ENCODE assay signal across 8 cellular contexts in genomic region chr19:43532571-43532961, GRCh38. TPM values are rescaled to one million over a fixed set of nuclear protein-coding genes. Genes with fewer than 3 reads are reported as not detected.
A peak's percentile ranks its signal among the peaks of the same experiment; 100 is the strongest.
DNase-seq lines count a peak whose midpoint lies in the region; ATAC-seq and TF ChIP-seq lines count a peak whose summit lies in the region.

No MANE protein-coding gene starts in this region.

- H3K27ac ChIP-seq in HEK293 (ENCODE audit: extremely low read depth, low read depth, low read length): peak overlapping the region; percentile 73
- peak overlapping the region; percentile 80 for H3K27ac ChIP-seq in OCI-LY3 (ENCODE audit: low read length)
- H3K27ac ChIP-seq in coronary artery: peak overlapping the region; percentile 68 to 97
- H3K27ac ChIP-seq in vagina: peak overlapping the region; percentile 96

- H3K9me3 ChIP-seq in HEK293 (ENCODE audit: control insufficient read depth, insufficient read depth, low read depth, low read length) (no peaks in the 10 kb centered on the region), OCI-LY3 (ENCODE audit: insufficient read depth, low read length) (no peaks in the 10 kb centered on the region), mucosa of descending colon (no peaks in the 10 kb centered on the region), vagina (no peaks in the 10 kb centered on the region)

- ATAC-seq in mucosa of descending colon (peak; percentile 51), GM21576 (IDR thresholded peaks at IDR 0.05; ENCODE audit: unreplicated experiment) (no peak), GM21526 (IDR thresholded peaks at IDR 0.05; ENCODE audit: low FRiP score, unreplicated experiment) (no peak)

- TF ChIP-seq POLR2A in vagina (IDR thresholded peaks at IDR 0.05): no peak

- H3K9ac ChIP-seq in OCI-LY3 (ENCODE audit: low read length): peak overlapping the region; percentile 83

- no peak for TF ChIP-seq CTCF in GM10248 (IDR thresholded peaks at IDR 0.05; ENCODE audit: control extremely low read depth, extremely low read depth, low read depth, missing control alignments)
- TF ChIP-seq CTCF in HEK293 (tag by site-specific recombination; IDR thresholded peaks at IDR 0.05): no peak
- TF ChIP-seq CTCF in OCI-LY3 (IDR thresholded peaks at IDR 0.05; ENCODE audit: low read depth, low read length): no peak
- TF ChIP-seq CTCF in coronary artery (IDR thresholded peaks at IDR 0.05): no peak
- no peak for TF ChIP-seq CTCF in mucosa of descending colon (IDR thresholded peaks at IDR 0.05)
- TF ChIP-seq CTCF in vagina (IDR thresholded peaks at IDR 0.05): no peak

- POLR2A ChIA-PET in GM10248 (lab: Yijun Ruan, JAX): interaction anchor here (0.6 to 1.1 kb wide), 3 partner anchors 28 to 72 kb away, joined by 3 to 5 read pairs (median 4); partner anchors contain the start of genes IRGQ, PHLDB3 and ZNF576
- POLR2A ChIA-PET in HEK293 (lab: Yijun Ruan, JAX): interaction anchor here (0.8 to 2.2 kb wide), 14 partner anchors 8 to 227 kb away, joined by 3 to 25 read pairs (median 6); partner anchors contain the start of genes IRGQ, PHLDB3 and ZNF576

- DNase-seq in GM10248 (ENCODE audit: extremely low spot score): peak; percentile 56
- DNase-seq in coronary artery (ENCODE audit: low spot score): peak; percentile 85
- DNase-seq in mucosa of descending colon: peak; percentile 81 to 83 (median 83)
- DNase-seq in vagina (ENCODE audit: extremely low spot score in 2 of 2): no peak

- H3K4me3 ChIP-seq in HEK293 (ENCODE audit: low read depth, low read length) (no peak overlapping the region), OCI-LY3 (ENCODE audit: low read length) (peak overlapping the region; percentile 86), coronary artery (peak overlapping the region; percentile 80), mucosa of descending colon (no peak overlapping the region), vagina (peak overlapping the region; percentile 58 to 61)

- peak overlapping the region; percentile 89 for H3K4me2 ChIP-seq in OCI-LY3 (ENCODE audit: low read length)

- H3K79me2 ChIP-seq in OCI-LY3 (ENCODE audit: low read length): no peaks in the 10 kb centered on the region

- intact Hi-C loops in mucosa of descending colon (cut with DNase I, micrococcal nuclease) (loop anchor here in 1 of 2 donors (10.0 kb wide), 1 partner anchor 122 kb away; no protein-coding TSS in a partner anchor), vagina (cut with DNase I) (no loop called here)

- H3K27me3 ChIP-seq in OCI-LY3 (ENCODE audit: low read depth, low read length): no peaks in the 10 kb centered on the region
- H3K27me3 ChIP-seq in vagina: no peaks in the 10 kb centered on the region

- CTCF ChIA-PET in GM10248 (lab: Yijun Ruan, JAX): interaction anchor here (1.0 to 9.2 kb wide), 10 partner anchors 8 to 85 kb away, joined by 3 to 79 read pairs (median 6); partner anchors contain the start of genes IRGQ and ZNF576
- CTCF ChIA-PET in HEK293 (lab: Yijun Ruan, JAX): interaction anchor here (0.6 to 13.6 kb wide), 13 partner anchors 10 to 414 kb away, joined by 3 to 138 read pairs (median 4); no protein-coding TSS in a partner anchor

- peak overlapping the region; percentile 92 for H2AFZ ChIP-seq in OCI-LY3 (ENCODE audit: low read depth, low read length)

- H4K20me1 ChIP-seq in OCI-LY3 (ENCODE audit: insufficient read depth, low read length): peaks cover 5% of the 10 kb centered on the region; the same call in 1 of the 2 replicates

- H3K4me1 ChIP-seq in HEK293 (ENCODE audit: control insufficient read depth, insufficient read depth, low read length) (peaks cover 30% of the 10 kb centered on the region), OCI-LY3 (ENCODE audit: low read length) (peaks cover 12% of the 10 kb centered on the region), mucosa of descending colon (ENCODE audit: low read depth) (peaks cover 31% of the 10 kb centered on the region), vagina (peaks cover 39% of the 10 kb centered on the region)

- peaks cover 17 to 18% of the 10 kb centered on the region in 2 experiments for H3K36me3 ChIP-seq in HEK293 (ENCODE audit: control insufficient read depth in 2 of 2, insufficient read depth in 1 of 2, low read length in 2 of 2)
- H3K36me3 ChIP-seq in OCI-LY3 (replicated peaks; ENCODE audit: low read depth, low read length): peaks cover 3% of the 10 kb centered on the region
- no peaks in the 10 kb centered on the region for H3K36me3 ChIP-seq in mucosa of descending colon (ENCODE audit: low read depth)
- H3K36me3 ChIP-seq in vagina: no peaks in the 10 kb centered on the region

TF ChIP-seq in HEK293, 187 proteins besides CTCF, POLR2A, EP300 and RAD21:
- peak; percentile 76 for TF ChIP-seq ZBTB8A (tag by site-specific recombination; IDR thresholded peaks at IDR 0.05)
- no peak for TF ChIP-seq ZNF596 (tag by site-specific recombination; IDR thresholded peaks at IDR 0.05)
- TF ChIP-seq ZNF707 (tag by site-specific recombination; IDR thresholded peaks at IDR 0.05): no peak
- no peak for TF ChIP-seq TCF7L2 (IDR thresholded peaks at IDR 0.05; ENCODE audit: borderline replicate concordance, low read depth, low read length)
- no peak for TF ChIP-seq ZNF571 (tag by site-specific recombination; IDR thresholded peaks at IDR 0.05)

RNA-seq across cellular contexts. Expression of gene ZNF575, which starts 0.4 kb away (rescaled TPM):
- total RNA-seq in mucosa of descending colon: 10 to 100 TPM in 1 of 3 donors, 1 to 10 TPM in 2; 9.1 to 18.2 (median 9.6) TPM
- 2.9 TPM for total RNA-seq in vagina

RNA-seq across cellular contexts. Expression of gene ETHE1, which starts 5.6 kb away (rescaled TPM):
- total RNA-seq in mucosa of descending colon (100 to 1,000 TPM; 235 to 713 (median 450) TPM), vagina (74.4 TPM)

RNA-seq across cellular contexts. Expression of gene PHLDB3, which starts 28.0 kb away (rescaled TPM):
- total RNA-seq in mucosa of descending colon: 10 to 100 TPM; 13.2 to 22.4 (median 21.3) TPM
- total RNA-seq in vagina: 24.3 TPM

RNA-seq across cellular contexts. Expression of gene XRCC1, which starts 42.8 kb away (rescaled TPM):
- total RNA-seq in mucosa of descending colon: 10 to 100 TPM; 16.4 to 33.4 (median 21.1) TPM
- 20.9 TPM for total RNA-seq in vagina

RNA-seq across cellular contexts. Expression of gene PINLYP, which starts 43.0 kb away (rescaled TPM):
- total RNA-seq in mucosa of descending colon (1 to 10 TPM in 2 of 3 donors, under 1 TPM in 1; 0.61 to 7.4 (median 2.0) TPM), vagina (8.8 TPM)

Comparison
In these comparisons a context has a peak if more than half of its experiments do, and no peak if none do; other contexts are left out.
1. DNase-seq: peak in GM10248 (single experiment), coronary artery (single experiment) and mucosa of descending colon (3 of 3); none in vagina (0 of 2).
2. H3K4me3 ChIP-seq: peak in OCI-LY3 (single experiment), coronary artery (single experiment) and vagina (2 of 2); none in HEK293 (single experiment) and mucosa of descending colon (single experiment).
3. Peak in every context shown above with its lines, with median percentiles within 50 percentile points of each other: H3K27ac ChIP-seq.